In the genomic region with DNA sequence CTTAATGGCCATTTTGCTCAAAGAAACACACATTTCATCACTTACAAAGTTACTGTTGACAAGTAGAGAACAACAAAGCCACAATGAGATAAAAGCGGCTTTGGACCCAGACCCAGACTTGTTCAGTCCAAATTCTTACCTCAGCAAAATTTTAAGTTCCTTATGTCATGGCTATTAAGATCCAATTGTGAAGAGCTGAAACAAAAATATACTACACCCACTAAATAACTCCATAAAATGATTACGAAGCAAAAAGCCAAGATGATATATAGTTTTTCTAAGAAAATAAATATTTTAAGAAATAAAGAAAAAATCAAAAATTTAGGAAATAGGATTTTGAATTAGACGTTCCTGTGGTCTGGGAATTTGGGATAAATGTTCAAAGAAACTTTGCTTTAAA, we compare ENCODE assay signal across 16 cellular contexts.
DNase-seq lines count a peak whose midpoint lies in the region; FAIRE-seq and TF ChIP-seq lines count a peak whose summit lies in the region.
"Had no signal": no experiment of that assay in that cellular context is flagged by ENCODE, and none has a peak within 500 bp of the region (broad histone marks: within the 10 kb centered on the region; RNA-seq: fewer than 3 reads in every experiment).

No MANE protein-coding gene starts in this region.

- WGBS in prostate gland = 47% methylated on average over 3 of the region's 3 CpGs

- H3K9me3 ChIP-seq in prostate gland = no peaks in the 10 kb centered on the region
- H3K9me3 ChIP-seq: BLaER1, Caco-2 had no signal

- no peaks in the 10 kb centered on the region for H3K36me3 ChIP-seq in prostate gland
- H3K36me3 ChIP-seq: BLaER1 had no signal

- H3K4me1 ChIP-seq in prostate gland (replicated peaks) = no peaks in the 10 kb centered on the region
- H3K4me1 ChIP-seq: Caco-2 had no signal

- intact Hi-C loops in prostate gland (cut with DNase I) = no loop called here

- no peak for TF ChIP-seq POLR2A in prostate gland (IDR thresholded peaks at IDR 0.05)

- TF ChIP-seq CTCF in astrocyte of the cerebellum (IDR thresholded peaks at IDR 0.05; ENCODE audit: low read depth, low read length, missing control alignments) = no peak
- no peak for TF ChIP-seq CTCF in prostate gland (IDR thresholded peaks at IDR 0.05)

- DNase-seq in GM19239 (ENCODE audit: insufficient read length, low spot score) (no peak), astrocyte of the cerebellum (ENCODE audit: low read depth) (peak; percentile 32), islet precursor cell (no peak), activated gamma-delta T cell treated with Interleukin-2 at 50 U/mL for 16 hours (no peak), prostate gland (ENCODE audit: low spot score) (no peak)
- DNase-seq: Caco-2; CD4-positive, CD25-positive, alpha-beta regulatory T cell; CD8-positive, alpha-beta T cell; DMS153; DND-41; H9 had no signal

- FAIRE-seq in GM19239 (lab: Jason Lieb, UNC) (peak; percentile 4), endometrium (lab: Jason Lieb, UNC) (peak; percentile 89)
- FAIRE-seq: GM12892 had no signal

- H3K4me3 ChIP-seq in astrocyte of the cerebellum (ENCODE audit: low read depth, low read length) (no peak overlapping the region), prostate gland (no peak overlapping the region)
- H3K4me3 ChIP-seq: BLaER1, GM23338 had no signal

- no peak overlapping the region for H3K27ac ChIP-seq in prostate gland
- H3K27ac ChIP-seq: BLaER1, C4-2B had no signal

- no peaks in the 10 kb centered on the region for H3K27me3 ChIP-seq in prostate gland (replicated peaks; ENCODE audit: insufficient read depth)
- H3K27me3 ChIP-seq: BLaER1 had no signal

- in situ Hi-C loops in astrocyte of the cerebellum (cut with HindIII; ENCODE audit: low sequenced_read_pairs) = no loop called here
